In the genomic region with DNA sequence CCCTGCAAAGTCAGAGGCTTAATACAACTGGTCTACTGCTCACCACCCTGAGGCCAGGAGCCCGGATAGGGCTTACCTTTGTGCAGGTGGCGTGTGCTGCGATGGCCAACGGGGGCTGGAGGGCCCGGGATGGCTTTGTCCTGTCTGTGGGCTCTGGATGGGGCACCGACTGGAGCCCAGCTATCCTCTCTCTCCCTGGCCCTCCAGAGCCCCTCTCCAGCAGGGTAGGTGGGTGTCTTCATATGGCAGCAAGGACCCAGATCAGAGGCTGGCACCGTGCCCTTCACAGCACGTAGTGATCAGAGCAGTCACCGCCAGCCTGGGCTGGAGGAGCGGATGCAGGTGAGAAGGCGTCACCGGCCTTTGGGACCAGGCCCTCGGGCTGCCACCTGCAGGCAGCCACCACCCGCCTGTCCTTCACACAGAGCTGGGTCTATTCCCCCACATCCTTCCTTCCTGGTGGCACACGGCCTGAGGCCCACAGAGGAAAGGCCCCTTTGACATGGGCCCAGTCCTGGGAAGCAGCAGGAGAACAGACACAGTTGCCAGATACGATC, we compare ENCODE assay signal across 23 cellular contexts.
"Had no signal": no experiment of that assay in that cellular context is flagged by ENCODE, and none has a peak within 500 bp of the region (broad histone marks: within the 10 kb centered on the region; RNA-seq: fewer than 3 reads in every experiment).

No MANE protein-coding gene starts in this region.

- H3K9me3 ChIP-seq: sigmoid colon, transverse colon, uterus had no signal

- H3K4me1 Mint-ChIP-seq: activated CD4-positive, alpha-beta T cell treated with anti-CD3 and anti-CD28 coated beads, Interleukin-2, amount 10 ng/mL, durations not matched to agents 24 days and 14 days; central memory CD8-positive, alpha-beta T cell; mesothelial cell of epicardium; stimulated activated memory B cell treated with anti-CD40 and anti-IgM and Interleukin-4, amounts not matched to agents 10 μg/mL and 1 μg/mL and 100 μg/mL, for 72 hours had no signal

- H3K27me3 Mint-ChIP-seq: activated CD4-positive, alpha-beta T cell treated with anti-CD3 and anti-CD28 coated beads, Interleukin-2, amount 10 ng/mL, durations not matched to agents 24 days and 14 days; central memory CD8-positive, alpha-beta T cell; naive thymus-derived CD8-positive, alpha-beta T cell; stimulated activated memory B cell treated with anti-CD40 and anti-IgM and Interleukin-4, amounts not matched to agents 10 μg/mL and 1 μg/mL and 100 μg/mL, for 72 hours had no signal

- H3K9me3 Mint-ChIP-seq: activated CD4-positive, alpha-beta T cell treated with anti-CD3 and anti-CD28 coated beads, Interleukin-2, amount 10 ng/mL, durations not matched to agents 24 days and 14 days; activated T-helper 1 cell treated with anti-CD3 and anti-CD28 coated beads, Interleukin-12 subunit alpha, Interleukin-12 subunit beta, Interleukin-2, Interleukin-4 antibody, amounts not matched to agents 30 ng/mL and 10 ng/mL and 1 ng/mL, durations not matched to agents 14 hours and 24 hours and 36 hours; mesothelial cell of epicardium; stimulated activated memory B cell treated with anti-CD40 and anti-IgM and Interleukin-4, amounts not matched to agents 10 μg/mL and 1 μg/mL and 100 μg/mL, for 72 hours had no signal

- H3K27ac ChIP-seq: left lung, sigmoid colon, transverse colon, uterus had no signal

- H3K27ac Mint-ChIP-seq: activated CD4-positive, alpha-beta T cell treated with anti-CD3 and anti-CD28 coated beads, Interleukin-2, amount 10 ng/mL, durations not matched to agents 24 days and 14 days; activated CD8-positive, alpha-beta T cell treated with anti-CD3 and anti-CD28 coated beads, Interleukin-2, amount 10 ng/mL, durations not matched to agents 7 days and 5 days; activated naive CD4-positive, alpha-beta T cell treated with anti-CD3 and anti-CD28 coated beads, Interleukin-2, amount 50 U/mL, for 72 hours; activated T-helper 1 cell treated with anti-CD3 and anti-CD28 coated beads, Interleukin-12 subunit alpha, Interleukin-12 subunit beta, Interleukin-2, Interleukin-4 antibody, amounts not matched to agents 30 ng/mL and 10 ng/mL and 1 ng/mL, durations not matched to agents 14 hours and 24 hours and 36 hours; mesothelial cell of epicardium; stimulated activated memory B cell treated with anti-CD40 and anti-IgM and Interleukin-4, amounts not matched to agents 10 μg/mL and 1 μg/mL and 100 μg/mL, for 72 hours had no signal

- H3K4me3 Mint-ChIP-seq: activated CD4-positive, alpha-beta T cell treated with anti-CD3 and anti-CD28 coated beads, Interleukin-2, amount 10 ng/mL, durations not matched to agents 24 days and 14 days; activated CD8-positive, alpha-beta T cell treated with anti-CD3 and anti-CD28 coated beads, Interleukin-2, amount 10 ng/mL, durations not matched to agents 7 days and 5 days; activated T-helper 1 cell treated with anti-CD3 and anti-CD28 coated beads, Interleukin-12 subunit alpha, Interleukin-12 subunit beta, Interleukin-2, Interleukin-4 antibody, amounts not matched to agents 30 ng/mL and 10 ng/mL and 1 ng/mL, durations not matched to agents 14 hours and 24 hours and 36 hours; central memory CD8-positive, alpha-beta T cell; mesothelial cell of epicardium; naive thymus-derived CD8-positive, alpha-beta T cell; stimulated activated memory B cell treated with anti-CD40 and anti-IgM and Interleukin-4, amounts not matched to agents 10 μg/mL and 1 μg/mL and 100 μg/mL, for 72 hours had no signal

- H3K36me3 ChIP-seq: left lung, sigmoid colon, transverse colon, uterus had no signal

- DNase-seq: activated CD4-positive, alpha-beta T cell treated with anti-CD3 and anti-CD28 coated beads, Interleukin-2, amount 10 ng/mL, durations not matched to agents 24 days and 14 days; activated CD8-positive, alpha-beta T cell treated with anti-CD3 and anti-CD28 coated beads, Interleukin-2, amount 10 ng/mL, durations not matched to agents 7 days and 5 days; activated gamma-delta T cell; aorta; effector memory CD4-positive, alpha-beta T cell; foreskin melanocyte; glutamatergic neuron; hippocampal formation; kidney glomerular epithelial cell; left lung; naive thymus-derived CD8-positive, alpha-beta T cell; sigmoid colon; stimulated activated CD4-positive, alpha-beta T cell treated with anti-CD3 and anti-CD28 coated beads, Interleukin-15, amount 100 ng/mL, for 24 hours; T1000; transverse colon; uterus had no signal

- ATAC-seq: activated CD8-positive, alpha-beta T cell treated with anti-CD3 and anti-CD28 coated beads, Interleukin-2, amount 10 ng/mL, durations not matched to agents 7 days and 5 days; esophagus mucosa; left lung; naive thymus-derived CD8-positive, alpha-beta T cell; stimulated activated memory B cell treated with anti-CD40 and anti-IgM and Interleukin-4, amounts not matched to agents 10 μg/mL and 1 μg/mL and 100 μg/mL, for 72 hours had no signal

- H3K27me3 ChIP-seq: left lung, sigmoid colon, transverse colon, uterus had no signal

- H3K4me3 ChIP-seq: left lung, sigmoid colon, smooth muscle cell, transverse colon, uterus had no signal

- H3K4me1 ChIP-seq: left lung, sigmoid colon, transverse colon, uterus had no signal
